Comparison of ENCODE assay signal across 22 cellular contexts in the genomic region with DNA sequence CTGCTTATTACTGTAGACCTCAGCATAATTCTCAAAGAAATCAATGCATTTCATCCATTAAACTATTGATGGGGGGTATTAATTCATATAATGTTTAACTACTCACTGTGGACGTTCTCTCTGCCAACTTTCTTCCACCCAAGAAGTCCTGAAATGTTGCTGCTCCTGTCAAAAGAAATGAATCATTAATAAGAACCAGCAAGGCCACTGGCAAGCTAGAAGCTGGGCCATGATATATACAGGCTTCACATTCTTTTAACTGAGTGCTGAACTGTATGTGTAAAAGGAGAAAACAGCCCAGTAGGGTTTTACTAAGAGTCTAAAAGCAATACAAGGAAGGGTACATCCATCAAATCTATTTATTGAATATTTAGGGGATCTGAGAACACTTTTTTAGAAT.
DNase-seq lines count a peak whose midpoint lies in the region; ATAC-seq, FAIRE-seq and TF ChIP-seq lines count a peak whose summit lies in the region.
"Had no signal": no experiment of that assay in that cellular context is flagged by ENCODE, and none has a peak within 500 bp of the region (broad histone marks: within the 10 kb centered on the region; RNA-seq: fewer than 3 reads in every experiment).

No MANE protein-coding gene starts in this region.

- no peak for TF ChIP-seq CTCF in pancreas (IDR thresholded peaks at IDR 0.05)

- H3K27me3 ChIP-seq in pancreas, result no peaks in the 10 kb centered on the region
- H3K27me3 ChIP-seq: upper lobe of left lung had no signal

- ATAC-seq in pancreas (peak in 3 of 4 donors; percentile 60 to 71 (median 65)), GM21786 (IDR thresholded peaks at IDR 0.05; ENCODE audit: unreplicated experiment) (no peak)
- ATAC-seq: GM12878; left lobe of liver; natural killer cell treated with Interleukin-12 subunit alpha and Interleukin-12 subunit beta and Interleukin-15 and Interleukin-18, amount 100 ng/mL, for 72 hours; sciatic nerve had no signal

- intact Hi-C loops in pancreas (cut with DNase I), result no loop called here

- H3K9me3 ChIP-seq in pancreas, result no peaks in the 10 kb centered on the region
- H3K9me3 ChIP-seq: upper lobe of left lung had no signal

- H3K4me3 ChIP-seq in pancreas, result no peak overlapping the region
- H3K4me3 ChIP-seq: GM12878, PC-9, upper lobe of left lung had no signal

- H3K36me3 ChIP-seq in pancreas, result no peaks in the 10 kb centered on the region
- H3K36me3 ChIP-seq: upper lobe of left lung had no signal

- H3K27ac ChIP-seq in pancreas, result peak overlapping the region in 1 of 4 donors; percentile 21
- H3K27ac ChIP-seq: parathyroid adenoma, PC-9, upper lobe of left lung had no signal

- 9 to 11% methylated on average over 1 of the region's 1 CpG for WGBS in pancreas, 2 donors

- DNase-seq in AG20443 (ENCODE audit: low spot score) (peak; percentile 25), M059J (ENCODE audit: low read depth) (peak; percentile 34), fibroblast of peridontal ligament (ENCODE audit: extremely low read depth) (peak; percentile 38), pancreas (no peak), RKO (ENCODE audit: low spot score) (no peak), T-helper 2 cell (no peak)
- DNase-seq in activated effector memory CD4-positive, alpha-beta T cell treated with anti-CD3 and anti-CD28 coated beads, Interleukin-2, amount 50 U/mL, for 16 hours, result no peak
- DNase-seq: activated CD4-positive, alpha-beta T cell treated with anti-CD3 and anti-CD28 coated beads for 4 hours; CD4-positive, alpha-beta T cell; NCI-H1417; NCI-H2107; NCI-H446 treated with DMSO at 0.1 percent for 48 hours; PC-9; stimulated activated CD8-positive, alpha-beta memory T cell treated with anti-CD3 and anti-CD28 coated beads, Interleukin-4, amount 100 ng/mL, for 48 hours; upper lobe of left lung had no signal

- no peak for FAIRE-seq in pancreas (lab: Jason Lieb, UNC)
- FAIRE-seq: bronchial epithelial cell, GM12878 had no signal

- H3K4me1 ChIP-seq in pancreas, result no peaks in the 10 kb centered on the region
- H3K4me1 ChIP-seq: parathyroid adenoma, upper lobe of left lung had no signal

Comparison
In these comparisons a context has a peak if more than half of its experiments do, and no peak if none do; other contexts are left out.
1. DNase-seq: peak in AG20443 (single experiment), M059J (single experiment) and fibroblast of peridontal ligament (single experiment); none in pancreas (0 of 6), activated effector memory CD4-positive, alpha-beta T cell treated with anti-CD3 and anti-CD28 coated beads, Interleukin-2, amount 50 U/mL, for 16 hours (single experiment), RKO (single experiment) and T-helper 2 cell (0 of 5).